In genomic region chr10:33376976-33377657, GRCh38 we compare ENCODE assay signal across 14 cellular contexts. TPM values are rescaled to one million over a fixed set of nuclear protein-coding genes. Genes with fewer than 3 reads are reported as not detected.
DNase-seq lines count a peak whose midpoint lies in the region; ATAC-seq and TF ChIP-seq lines count a peak whose summit lies in the region.
"Had no signal": no experiment of that assay in that cellular context is flagged by ENCODE, and none has a peak within 500 bp of the region (broad histone marks: within the 10 kb centered on the region; RNA-seq: fewer than 3 reads in every experiment).

No MANE protein-coding gene starts in this region.

- peaks cover 20% of the 10 kb centered on the region for H3K27me3 Mint-ChIP-seq in activated CD4-positive, alpha-beta T cell treated with anti-CD3 and anti-CD28 coated beads for 36 hours
- peaks cover 10% of the 10 kb centered on the region for H3K27me3 Mint-ChIP-seq in dendritic cell treated with granulocyte-macrophage colony-stimulating factor and Interleukin-4, amounts not matched to agents 40 ng/mL and 50 ng/mL, for 4 days

- no peak overlapping the region for H3K4me3 ChIP-seq in colonic mucosa
- H3K4me3 ChIP-seq: thyroid gland had no signal

- H3K4me1 Mint-ChIP-seq in activated CD4-positive, alpha-beta T cell treated with anti-CD3 and anti-CD28 coated beads for 36 hours: peaks cover 26% of the 10 kb centered on the region
- H3K4me1 Mint-ChIP-seq in dendritic cell treated with granulocyte-macrophage colony-stimulating factor and Interleukin-4, amounts not matched to agents 40 ng/mL and 50 ng/mL, for 4 days (ENCODE audit: low read depth): peaks cover 26% of the 10 kb centered on the region

- no peaks in the 10 kb centered on the region for H3K9me3 Mint-ChIP-seq in activated CD4-positive, alpha-beta T cell treated with anti-CD3 and anti-CD28 coated beads for 36 hours (ENCODE audit: low read depth)
- no peaks in the 10 kb centered on the region for H3K9me3 Mint-ChIP-seq in dendritic cell treated with granulocyte-macrophage colony-stimulating factor and Interleukin-4, amounts not matched to agents 40 ng/mL and 50 ng/mL, for 4 days

- no peak overlapping the region for H3K27ac ChIP-seq in colonic mucosa
- H3K27ac ChIP-seq: thyroid gland had no signal

- no peak overlapping the region for H3K9ac ChIP-seq in colonic mucosa (ENCODE audit: low read depth in 2 of 2, low read length in 2 of 2)

- no peaks in the 10 kb centered on the region for H3K4me1 ChIP-seq in colonic mucosa

- H3K27ac Mint-ChIP-seq in activated CD4-positive, alpha-beta T cell treated with anti-CD3 and anti-CD28 coated beads for 36 hours: no peak overlapping the region
- peak overlapping the region; percentile 39 for H3K27ac Mint-ChIP-seq in dendritic cell treated with granulocyte-macrophage colony-stimulating factor and Interleukin-4, amounts not matched to agents 40 ng/mL and 50 ng/mL, for 4 days

- no peaks in the 10 kb centered on the region for H3K36me3 Mint-ChIP-seq in activated CD4-positive, alpha-beta T cell treated with anti-CD3 and anti-CD28 coated beads for 36 hours (ENCODE audit: low read depth)
- H3K36me3 Mint-ChIP-seq in dendritic cell treated with granulocyte-macrophage colony-stimulating factor and Interleukin-4, amounts not matched to agents 40 ng/mL and 50 ng/mL, for 4 days (ENCODE audit: low read depth): no peaks in the 10 kb centered on the region

- intact Hi-C loops in activated CD4-positive, alpha-beta T cell treated with anti-CD3 and anti-CD28 coated beads for 36 hours (cut with DNase I, micrococcal nuclease): loop anchor here (1.0 kb wide), 2 partner anchors 11 to 112 kb away; no protein-coding TSS in a partner anchor
- intact Hi-C loops in dendritic cell treated with granulocyte-macrophage colony-stimulating factor and Interleukin-4, amounts not matched to agents 40 ng/mL and 50 ng/mL, for 4 days (cut with micrococcal nuclease): no loop called here
- intact Hi-C loops in colonic mucosa (cut with DNase I): no loop called here

- H3K4me3 Mint-ChIP-seq in activated CD4-positive, alpha-beta T cell treated with anti-CD3 and anti-CD28 coated beads for 36 hours: no peak overlapping the region
- no peak overlapping the region for H3K4me3 Mint-ChIP-seq in dendritic cell treated with granulocyte-macrophage colony-stimulating factor and Interleukin-4, amounts not matched to agents 40 ng/mL and 50 ng/mL, for 4 days
- H3K4me3 Mint-ChIP-seq: activated T-helper 1 cell treated with anti-CD3 and anti-CD28 coated beads, Interleukin-12 subunit alpha, Interleukin-12 subunit beta, Interleukin-2, Interleukin-4 antibody, amounts not matched to agents 30 ng/mL and 10 ng/mL and 1 ng/mL, durations not matched to agents 14 hours and 24 hours and 36 hours had no signal

- H3K36me3 ChIP-seq in colonic mucosa: no peaks in the 10 kb centered on the region
- H3K36me3 ChIP-seq: thyroid gland had no signal

- no peak for TF ChIP-seq CTCF in colonic mucosa (IDR thresholded peaks at IDR 0.05)

- ATAC-seq in activated CD4-positive, alpha-beta T cell treated with anti-CD3 and anti-CD28 coated beads for 36 hours: peak; percentile 68
- no peak for ATAC-seq in GM18907 (IDR thresholded peaks at IDR 0.05; ENCODE audit: unreplicated experiment)
- no peak for ATAC-seq in HG03196 (IDR thresholded peaks at IDR 0.05; ENCODE audit: unreplicated experiment)

- CTCF ChIA-PET in activated CD4-positive, alpha-beta T cell treated with anti-CD3 and anti-CD28 coated beads for 36 hours (lab: Charles Lee): interaction anchor here (0.6 to 1.3 kb wide), 2 partner anchors 11 to 105 kb away, joined by 3 to 7 read pairs; no protein-coding TSS in a partner anchor

- H3K9me3 ChIP-seq in colonic mucosa: no peaks in the 10 kb centered on the region
- H3K9me3 ChIP-seq: thyroid gland had no signal

- no peaks in the 10 kb centered on the region for H3K27me3 ChIP-seq in colonic mucosa
- H3K27me3 ChIP-seq: thyroid gland had no signal

- POLR2A ChIA-PET in activated CD4-positive, alpha-beta T cell treated with anti-CD3 and anti-CD28 coated beads for 36 hours (lab: Charles Lee): no interaction called here

- DNase-seq in activated CD4-positive, alpha-beta T cell treated with anti-CD3 and anti-CD28 coated beads for 36 hours: no peak
- DNase-seq in activated CD4-positive, alpha-beta T cell treated with anti-CD3 and anti-CD28 coated beads for 1 hour: no peak
- DNase-seq in RKO (ENCODE audit: low spot score) (peak; percentile 85), putamen (ENCODE audit: low spot score) (peak; percentile 37), colonic mucosa (no peak)
- DNase-seq: AML-193, NCI-H1105, NCI-H69, SW 1271, thyroid gland had no signal

RNA-seq across cellular contexts. Expression of gene NRP1, which starts 42.6 kb away (rescaled TPM):
- total RNA-seq in activated CD4-positive, alpha-beta T cell treated with anti-CD3 and anti-CD28 coated beads for 36 hours: under 1 TPM; 0.21 to 0.44 TPM
- 10 to 100 TPM; 11.7 to 18.4 TPM for total RNA-seq in colonic mucosa

Comparison
In these comparisons a context has a peak if more than half of its experiments do, and no peak if none do; other contexts are left out.
1. DNase-seq: peak in RKO (single experiment) and putamen (single experiment); none in activated CD4-positive, alpha-beta T cell treated with anti-CD3 and anti-CD28 coated beads for 36 hours (single experiment), activated CD4-positive, alpha-beta T cell treated with anti-CD3 and anti-CD28 coated beads for 1 hour (single experiment) and colonic mucosa (single experiment).
2. RNA of gene NRP1, which starts 42.6 kb away (total RNA-seq): 11.7 to 18.4 TPM in colonic mucosa; 0.21 to 0.44 TPM in activated CD4-positive, alpha-beta T cell treated with anti-CD3 and anti-CD28 coated beads for 36 hours; every median in the first group is over 4 times any median in the second.
3. intact Hi-C loops: an anchor here in activated CD4-positive, alpha-beta T cell treated with anti-CD3 and anti-CD28 coated beads for 36 hours (1.0 kb wide); none called in dendritic cell treated with granulocyte-macrophage colony-stimulating factor and Interleukin-4, amounts not matched to agents 40 ng/mL and 50 ng/mL, for 4 days and colonic mucosa.